In genomic region chr22:38753894-38754246, GRCh38 we compare ENCODE assay signal across 1 cellular context.
A peak's percentile ranks its signal among the peaks of the same experiment; 100 is the strongest.
TF ChIP-seq lines count a peak whose summit lies in the region.

No MANE protein-coding gene starts in this region.

TF ChIP-seq in HepG2, 621 proteins besides CTCF, POLR2A, EP300 and RAD21 (continued from another document and continues in another):
- TF ChIP-seq ZNF362 (CRISPR knock-in tag; IDR thresholded peaks at IDR 0.05; ENCODE audit: borderline replicate concordance) (no peak), ZNF552 (CRISPR knock-in tag; IDR thresholded peaks at IDR 0.05; ENCODE audit: borderline replicate concordance) (no peak), ZNF644 (CRISPR knock-in tag; IDR thresholded peaks at IDR 0.05; ENCODE audit: low read depth) (no peak), HDAC1 (CRISPR knock-in tag; IDR thresholded peaks at IDR 0.05) (peak; percentile 43; the same call in 1 of the 2 replicates), ZNF556 (CRISPR knock-in tag; IDR thresholded peaks at IDR 0.05; ENCODE audit: borderline replicate concordance) (no peak), DDIT3 (CRISPR knock-in tag; IDR thresholded peaks at IDR 0.05) (no peak), PPARG (CRISPR knock-in tag; conservative IDR thresholded peaks at IDR 0.05) (peak; percentile 60; the same call in 1 of the 2 replicates), TEF (CRISPR knock-in tag; IDR thresholded peaks at IDR 0.05) (no peak), RARA (CRISPR knock-in tag; IDR thresholded peaks at IDR 0.05) (peak; percentile 70), PREB (CRISPR knock-in tag; IDR thresholded peaks at IDR 0.05) (no peak), SOX5 (CRISPR knock-in tag; IDR thresholded peaks at IDR 0.05; ENCODE audit: borderline replicate concordance) (peak; percentile 75; the same call in 1 of the 2 replicates), PRPF4 (IDR thresholded peaks at IDR 0.05; ENCODE audit: low read depth, low read length, poor library complexity, severe bottlenecking) (no peak), ZNF776 (CRISPR knock-in tag; IDR thresholded peaks at IDR 0.05) (no peak), ZMYM3 (CRISPR knock-in tag; IDR thresholded peaks at IDR 0.05) (no peak), ZBTB14 (CRISPR knock-in tag; IDR thresholded peaks at IDR 0.05) (no peak), ZNF777 (CRISPR knock-in tag; IDR thresholded peaks at IDR 0.05) (no peak), KAT2B (IDR thresholded peaks at IDR 0.05; ENCODE audit: borderline replicate concordance, low read depth, low read length) (no peak), ZNF788 (CRISPR knock-in tag; IDR thresholded peaks at IDR 0.05; ENCODE audit: borderline replicate concordance) (peak; percentile 39; the same call in 1 of the 2 replicates), ZNF451 (CRISPR knock-in tag; IDR thresholded peaks at IDR 0.05) (no peak), CREM (IDR thresholded peaks at IDR 0.05) (peak; percentile 51; the same call in 1 of the 2 replicates), CREM (CRISPR knock-in tag; IDR thresholded peaks at IDR 0.05) (no peak), FOXM1 (CRISPR knock-in tag; IDR thresholded peaks at IDR 0.05) (no peak), MBNL3 (CRISPR knock-in tag; conservative IDR thresholded peaks at IDR 0.05) (no peak), ZFX (CRISPR knock-in tag; IDR thresholded peaks at IDR 0.05; ENCODE audit: low read depth) (no peak), KLF13 (CRISPR knock-in tag; IDR thresholded peaks at IDR 0.05) (no peak), THAP11 (CRISPR knock-in tag; IDR thresholded peaks at IDR 0.05) (peak; percentile 39; the same call in 1 of the 2 replicates), PHF20 (CRISPR knock-in tag; IDR thresholded peaks at IDR 0.05) (no peak), ZFP37 (CRISPR knock-in tag; IDR thresholded peaks at IDR 0.05; ENCODE audit: borderline replicate concordance) (no peak), POLR2AphosphoS5 (IDR thresholded peaks at IDR 0.05; ENCODE audit: low read depth, low read length) (peak; percentile 14; the same call in 1 of the 2 replicates), CHD2 (IDR thresholded peaks at IDR 0.05; ENCODE audit: low read depth, low read length) (no peak), CREBL2 (CRISPR knock-in tag; IDR thresholded peaks at IDR 0.05; ENCODE audit: borderline replicate concordance) (no peak), CENPX (CRISPR knock-in tag; IDR thresholded peaks at IDR 0.05) (no peak), PHB2 (IDR thresholded peaks at IDR 0.05; ENCODE audit: partially characterized antibody) (no peak), TOPORS (CRISPR knock-in tag; IDR thresholded peaks at IDR 0.05) (no peak), ZZZ3 (CRISPR knock-in tag; IDR thresholded peaks at IDR 0.05; ENCODE audit: borderline replicate concordance) (no peak), ZNF781 (CRISPR knock-in tag; IDR thresholded peaks at IDR 0.05; ENCODE audit: borderline replicate concordance, not compliant biosample characterization) (no peak), CERS6 (CRISPR knock-in tag; IDR thresholded peaks at IDR 0.05) (no peak), PTBP1 (IDR thresholded peaks at IDR 0.05; ENCODE audit: low read depth, low read length, poor library complexity, severe bottlenecking) (no peak), ZNF274 (CRISPR knock-in tag; IDR thresholded peaks at IDR 0.05) (no peak), ARID3A (IDR thresholded peaks at IDR 0.05; ENCODE audit: low read depth, low read length) (peak; percentile 67), TFDP1 (CRISPR knock-in tag; IDR thresholded peaks at IDR 0.05; ENCODE audit: borderline replicate concordance) (no peak), GFI1 (CRISPR knock-in tag; IDR thresholded peaks at IDR 0.05; ENCODE audit: borderline replicate concordance) (peak; percentile 65; the same call in 1 of the 2 replicates), ZKSCAN8 (CRISPR knock-in tag; IDR thresholded peaks at IDR 0.05; ENCODE audit: borderline replicate concordance) (no peak), ZNF704 (CRISPR knock-in tag; IDR thresholded peaks at IDR 0.05; ENCODE audit: borderline replicate concordance) (no peak), SKIL (CRISPR knock-in tag; IDR thresholded peaks at IDR 0.05; ENCODE audit: borderline replicate concordance) (peak; percentile 55; the same call in 1 of the 2 replicates), ZHX2 (IDR thresholded peaks at IDR 0.05; ENCODE audit: low read depth) (no peak), ZHX2 (CRISPR knock-in tag; IDR thresholded peaks at IDR 0.05; ENCODE audit: borderline replicate concordance) (no peak), NFKB2 (CRISPR knock-in tag; IDR thresholded peaks at IDR 0.05; ENCODE audit: borderline replicate concordance) (no peak), EEA1 (CRISPR knock-in tag; IDR thresholded peaks at IDR 0.05; ENCODE audit: borderline replicate concordance) (no peak), GATA4 (IDR thresholded peaks at IDR 0.05; ENCODE audit: borderline replicate concordance, low read depth) (no peak)
